8 cellular contexts compared by ENCODE assay signal in the genomic region with DNA sequence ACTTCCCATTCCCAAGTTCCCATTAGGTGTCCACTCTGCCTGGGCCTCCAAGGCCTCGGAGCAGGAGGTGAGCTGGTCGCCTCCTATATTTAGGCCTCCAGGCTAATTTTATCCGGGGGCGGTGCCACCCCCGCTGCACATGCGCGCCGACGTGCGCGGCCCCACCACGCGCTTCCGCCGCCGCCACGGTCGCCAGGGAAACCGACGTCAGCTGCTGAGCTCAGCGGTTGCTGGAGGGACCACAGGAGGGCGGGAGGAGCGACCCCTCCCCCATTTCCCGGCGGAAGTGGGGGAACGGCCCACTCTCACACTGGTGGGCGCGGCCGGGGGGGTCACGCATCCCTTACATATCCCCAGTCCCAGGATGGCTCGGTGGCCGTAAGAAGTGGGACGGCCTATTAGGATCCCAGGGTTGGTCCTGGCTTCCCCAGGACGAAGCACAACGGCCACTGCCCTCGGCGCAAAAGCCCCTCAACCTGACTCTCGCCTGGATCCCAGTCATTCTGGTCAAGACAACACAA. TPM values are rescaled to one million over a fixed set of nuclear protein-coding genes. Genes with fewer than 3 reads are reported as not detected.
A peak's percentile ranks its signal among the peaks of the same experiment; 100 is the strongest.
DNase-seq lines count a peak whose midpoint lies in the region; ATAC-seq lines count a peak whose summit lies in the region.

No MANE protein-coding gene starts in this region.

- intact Hi-C loops in left colon (cut with DNase I, micrococcal nuclease) = no loop called here

- peak overlapping the region; percentile 89 for H3K4me3 ChIP-seq in H7 (ENCODE audit: insufficient read depth, low read depth, low read length)

- ATAC-seq in left colon = peak; percentile 10
- ATAC-seq in GM21528 (IDR thresholded peaks at IDR 0.05; ENCODE audit: low FRiP score, unreplicated experiment) = no peak

- DNase-seq in ELF-1 (ENCODE audit: low read depth, low spot score) (peak; percentile 88), H7 (peak; percentile 93), NCI-H146 (lab: John Stamatoyannopoulos, UW) (peak; percentile 91), left colon (peak; percentile 88 to 90)
- peak; percentile 89 for DNase-seq in activated CD4-positive, alpha-beta T cell treated with anti-CD3 and anti-CD28 coated beads for 48 hours
- peak; percentile 68 to 69 for DNase-seq in stimulated activated CD4-positive, alpha-beta T cell treated with anti-CD3 and anti-CD28 coated beads, Interleukin-1b, Interleukin-23, amount 100 ng/mL, for 1 hour (ENCODE audit: low read depth in 2 of 2)

- no peaks in the 10 kb centered on the region for H3K27me3 ChIP-seq in H7 (ENCODE audit: control insufficient read depth, insufficient read depth, low read length)

- H3K36me3 ChIP-seq in H7 (replicated peaks; ENCODE audit: control insufficient read depth, insufficient read depth, low read length) = peaks cover 17% of the 10 kb centered on the region

- H3K27ac ChIP-seq in cingulate gyrus (ENCODE audit: low read depth, low read length) = peak overlapping the region; percentile 100

RNA-seq across cellular contexts. Expression of a gene that starts 1.0 kb away (rescaled TPM):
- total RNA-seq in H7 (2014; rRNA removed; shearing (Covaris generic)) = 19.2 and 32.4 TPM in 2 replicates
- total RNA-seq in left colon = 100 to 1,000 TPM in 1 of 2 donors, 10 to 100 TPM in 1; 35.0 to 113 TPM

RNA-seq across cellular contexts. Expression of a gene that starts 11.6 kb away (rescaled TPM):
- total RNA-seq in H7 (2014; rRNA removed; shearing (Covaris generic)) = 7.3 and 10.5 TPM in 2 replicates
- 10 to 100 TPM; 45.1 to 56.3 TPM for total RNA-seq in left colon

RNA-seq across cellular contexts. Expression of a gene that starts 25.0 kb away (rescaled TPM):
- 27.7 and 40.7 TPM in 2 replicates for total RNA-seq in H7 (2014; rRNA removed; shearing (Covaris generic))
- total RNA-seq in left colon = 10 to 100 TPM; 11.3 to 12.6 TPM

RNA-seq across cellular contexts. Expression of a gene that starts 27.3 kb away (rescaled TPM):
- total RNA-seq in H7 (2014; rRNA removed; shearing (Covaris generic)) = 1.3 and 2.1 TPM in 2 replicates
- total RNA-seq in left colon = not detected

RNA-seq across cellular contexts. Expression of a gene that starts 32.9 kb away (rescaled TPM):
- not detected in 2 replicates for total RNA-seq in H7 (2014; rRNA removed; shearing (Covaris generic))
- not detected for total RNA-seq in left colon
